Comparison of ENCODE assay signal across 8 cellular contexts in the genomic region with DNA sequence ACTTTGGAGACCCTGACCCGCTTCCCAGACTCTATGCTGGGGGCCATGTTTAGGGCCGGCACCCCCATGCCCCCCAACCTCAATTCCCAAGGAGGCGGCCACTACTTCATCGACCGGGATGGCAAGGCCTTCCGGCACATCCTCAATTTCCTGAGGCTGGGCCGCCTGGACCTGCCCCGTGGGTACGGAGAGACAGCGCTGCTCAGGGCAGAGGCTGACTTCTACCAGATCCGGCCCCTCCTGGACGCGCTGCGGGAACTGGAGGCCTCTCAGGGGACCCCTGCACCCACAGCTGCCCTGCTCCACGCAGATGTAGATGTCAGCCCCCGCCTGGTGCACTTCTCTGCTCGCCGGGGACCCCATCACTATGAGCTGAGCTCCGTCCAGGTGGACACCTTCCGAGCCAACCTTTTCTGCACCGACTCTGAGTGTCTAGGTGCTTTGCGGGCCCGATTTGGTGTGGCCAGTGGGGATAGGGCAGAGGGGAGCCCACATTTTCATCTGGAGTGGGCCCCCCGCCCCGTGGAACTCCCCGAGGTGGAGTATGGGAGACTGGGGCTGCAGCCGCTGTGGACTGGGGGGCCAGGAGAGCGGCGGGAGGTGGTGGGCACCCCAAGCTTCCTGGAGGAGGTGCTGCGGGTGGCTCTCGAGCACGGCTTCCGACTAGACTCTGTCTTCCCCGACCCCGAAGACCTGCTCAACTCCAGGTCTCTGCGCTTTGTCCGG. TPM values are rescaled to one million over a fixed set of nuclear protein-coding genes. Genes with fewer than 3 reads are reported as not detected.
DNase-seq lines count a peak whose midpoint lies in the region; ATAC-seq and TF ChIP-seq lines count a peak whose summit lies in the region.

No MANE protein-coding gene starts in this region.

- TF ChIP-seq EP300 in neural cell (conservative IDR thresholded peaks at IDR 0.05; ENCODE audit: poor library complexity, severe bottlenecking): no peak

- no peak overlapping the region for H2AFZ ChIP-seq in neural cell (ENCODE audit: low read depth, low read length)

- CTCF ChIA-PET in AG04449 (lab: Yijun Ruan, JAX): interaction anchor here (1.2 to 5.4 kb wide), 5 partner anchors 9 to 208 kb away, joined by 4 to 67 read pairs (median 42); a partner anchor contains a TSS

- no peaks in the 10 kb centered on the region for H4K20me1 ChIP-seq in neural cell (ENCODE audit: insufficient read depth)

- TF ChIP-seq CTCF in AG04449 (IDR thresholded peaks at IDR 0.05; ENCODE audit: insufficient read depth, low read length, missing control alignments): no peak
- TF ChIP-seq CTCF in neural cell (IDR thresholded peaks at IDR 0.05; ENCODE audit: poor library complexity, severe bottlenecking): no peak

- H3K9me2 ChIP-seq in neural cell (ENCODE audit: insufficient read depth, low read length): no peaks in the 10 kb centered on the region

- POLR2A ChIA-PET in AG04449 (lab: Yijun Ruan, JAX): interaction anchor here (0.5 to 2.7 kb wide), 2 partner anchors 74 to 131 kb away, joined by 3 to 10 read pairs; a partner anchor contains a TSS

- H3K36me3 ChIP-seq in MG63 (no peaks in the 10 kb centered on the region), neural cell (ENCODE audit: insufficient read depth, low read length) (no peaks in the 10 kb centered on the region)

- H3K9me3 ChIP-seq in MG63: no peaks in the 10 kb centered on the region
- no peaks in the 10 kb centered on the region for H3K9me3 ChIP-seq in neural cell (ENCODE audit: low read length)

- no peak for TF ChIP-seq RAD21 in neural cell (conservative IDR thresholded peaks at IDR 0.05)

- ATAC-seq in GM19467 (IDR thresholded peaks at IDR 0.05; ENCODE audit: unreplicated experiment): no peak
- ATAC-seq in HG02884 (IDR thresholded peaks at IDR 0.05; ENCODE audit: unreplicated experiment): no peak

- no peak for DNase-seq in AG04449 (ENCODE audit: low read depth, low spot score)
- DNase-seq in MG63: no peak
- peak; percentile 55 for DNase-seq in ecto neural progenitor cell (ENCODE audit: low spot score)
- DNase-seq in activated effector memory CD4-positive, alpha-beta T cell treated with anti-CD3 and anti-CD28 coated beads, Interleukin-2, amount 50 U/mL, for 16 hours: no peak
- no peak for DNase-seq in posterior cingulate gyrus

- H3F3A ChIP-seq in neural cell (ENCODE audit: insufficient read depth, low read length, poor library complexity, severe bottlenecking): no peaks in the 10 kb centered on the region

- H3K79me2 ChIP-seq in neural cell (replicated peaks; ENCODE audit: insufficient read depth, low read length): peaks cover 3% of the 10 kb centered on the region

- peak overlapping the region; percentile 96 for H3K4me3 ChIP-seq in AG04449 (ENCODE audit: low read depth, low read length)
- peak overlapping the region; percentile 82; the same call in 1 of the 2 replicates for H3K4me3 ChIP-seq in MG63
- peak overlapping the region; percentile 92 for H3K4me3 ChIP-seq in neural cell (ENCODE audit: low read length)

- H3K27me3 ChIP-seq in MG63: no peaks in the 10 kb centered on the region
- H3K27me3 ChIP-seq in neural cell (ENCODE audit: insufficient read depth, low read depth, low read length): no peaks in the 10 kb centered on the region

- no peak overlapping the region for H3K9ac ChIP-seq in neural cell (ENCODE audit: low read length)

- intact Hi-C loops in posterior cingulate gyrus (cut with DNase I): loop anchor here (5.0 to 10.0 kb wide), 3 partner anchors 34 to 209 kb away; a partner anchor contains a TSS

- H3K27ac ChIP-seq in neural cell (ENCODE audit: low read length): no peak overlapping the region

- no peak overlapping the region for H3K4me2 ChIP-seq in neural cell (ENCODE audit: low read length)

TF ChIP-seq in neural cell, 6 proteins besides CTCF, POLR2A, EP300 and RAD21:
- TF ChIP-seq POLR2AphosphoS5 (IDR thresholded peaks at IDR 0.05): no peak
- TF ChIP-seq MXI1 (conservative IDR thresholded peaks at IDR 0.05; ENCODE audit: poor library complexity, severe bottlenecking): no peak
- TF ChIP-seq, protein P1, sequence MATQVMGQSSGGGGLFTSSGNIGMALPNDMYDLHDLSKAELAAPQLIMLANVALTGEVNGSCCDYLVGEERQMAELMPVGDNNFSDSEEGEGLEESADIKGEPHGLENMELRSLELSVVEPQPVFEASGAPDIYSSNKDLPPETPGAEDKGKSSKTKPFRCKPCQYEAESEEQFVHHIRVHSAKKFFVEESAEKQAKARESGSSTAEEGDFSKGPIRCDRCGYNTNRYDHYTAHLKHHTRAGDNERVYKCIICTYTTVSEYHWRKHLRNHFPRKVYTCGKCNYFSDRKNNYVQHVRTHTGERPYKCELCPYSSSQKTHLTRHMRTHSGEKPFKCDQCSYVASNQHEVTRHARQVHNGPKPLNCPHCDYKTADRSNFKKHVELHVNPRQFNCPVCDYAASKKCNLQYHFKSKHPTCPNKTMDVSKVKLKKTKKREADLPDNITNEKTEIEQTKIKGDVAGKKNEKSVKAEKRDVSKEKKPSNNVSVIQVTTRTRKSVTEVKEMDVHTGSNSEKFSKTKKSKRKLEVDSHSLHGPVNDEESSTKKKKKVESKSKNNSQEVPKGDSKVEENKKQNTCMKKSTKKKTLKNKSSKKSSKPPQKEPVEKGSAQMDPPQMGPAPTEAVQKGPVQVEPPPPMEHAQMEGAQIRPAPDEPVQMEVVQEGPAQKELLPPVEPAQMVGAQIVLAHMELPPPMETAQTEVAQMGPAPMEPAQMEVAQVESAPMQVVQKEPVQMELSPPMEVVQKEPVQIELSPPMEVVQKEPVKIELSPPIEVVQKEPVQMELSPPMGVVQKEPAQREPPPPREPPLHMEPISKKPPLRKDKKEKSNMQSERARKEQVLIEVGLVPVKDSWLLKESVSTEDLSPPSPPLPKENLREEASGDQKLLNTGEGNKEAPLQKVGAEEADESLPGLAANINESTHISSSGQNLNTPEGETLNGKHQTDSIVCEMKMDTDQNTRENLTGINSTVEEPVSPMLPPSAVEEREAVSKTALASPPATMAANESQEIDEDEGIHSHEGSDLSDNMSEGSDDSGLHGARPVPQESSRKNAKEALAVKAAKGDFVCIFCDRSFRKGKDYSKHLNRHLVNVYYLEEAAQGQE (IDR thresholded peaks at IDR 0.05; ENCODE audit: borderline replicate concordance): no peak
- TF ChIP-seq EZH2 (IDR thresholded peaks at IDR 0.05; ENCODE audit: borderline replicate concordance, insufficient read depth, low read length, poor library complexity, severe bottlenecking): no peak
- TF ChIP-seq TAF1 (IDR thresholded peaks at IDR 0.05; ENCODE audit: low read depth): no peak
- TF ChIP-seq SMC3 (conservative IDR thresholded peaks at IDR 0.05; ENCODE audit: poor library complexity): no peak

RNA-seq across cellular contexts. Expression of a gene that starts 1.1 kb away (rescaled TPM):
- 5.0 and 6.5 TPM in 2 replicates for total RNA-seq in MG63 (2014; rRNA removed; shearing (Covaris generic); ENCODE audit: low replicate concordance)
- 2.8 TPM in 2 replicates for polyA plus RNA-seq in neural cell
- polyA minus RNA-seq in neural cell: 3.7 and 4.1 TPM in 2 replicates

RNA-seq across cellular contexts. Expression of a gene that starts 1.9 kb away (rescaled TPM):
- total RNA-seq in MG63 (2014; rRNA removed; shearing (Covaris generic); ENCODE audit: low replicate concordance): not detected in 2 replicates
- not detected in 2 replicates for polyA plus RNA-seq in neural cell
- not detected in 2 replicates for polyA minus RNA-seq in neural cell

RNA-seq across cellular contexts. Expression of a gene that starts 16.7 kb away (rescaled TPM):
- total RNA-seq in MG63 (2014; rRNA removed; shearing (Covaris generic); ENCODE audit: low replicate concordance): 0.20 TPM in 1 of 2 replicates, not detected in the other
- polyA plus RNA-seq in neural cell: 0.66 and 9.2 TPM in 2 replicates
- not detected in 2 replicates for polyA minus RNA-seq in neural cell

RNA-seq across cellular contexts. Expression of a gene that starts 23.9 kb away (rescaled TPM):
- 8.5 and 11.7 TPM in 2 replicates for total RNA-seq in MG63 (2014; rRNA removed; shearing (Covaris generic); ENCODE audit: low replicate concordance)
- 58.4 and 61.0 TPM in 2 replicates for polyA plus RNA-seq in neural cell
- polyA minus RNA-seq in neural cell: 56.1 and 69.1 TPM in 2 replicates

RNA-seq across cellular contexts. Expression of a gene that starts 27.8 kb away (rescaled TPM):
- not detected in 2 replicates for total RNA-seq in MG63 (2014; rRNA removed; shearing (Covaris generic); ENCODE audit: low replicate concordance)
- polyA plus RNA-seq in neural cell: 0.83 and 1.5 TPM in 2 replicates
- 0.73 and 1.9 TPM in 2 replicates for polyA minus RNA-seq in neural cell
